12 cellular contexts compared by ENCODE assay signal in genomic region chr9:98873535-98874432, GRCh38.
DNase-seq lines count a peak whose midpoint lies in the region; ATAC-seq and TF ChIP-seq lines count a peak whose summit lies in the region.
"Had no signal": no experiment of that assay in that cellular context is flagged by ENCODE, and none has a peak within 500 bp of the region (broad histone marks: within the 10 kb centered on the region; RNA-seq: fewer than 3 reads in every experiment).

No MANE protein-coding gene starts in this region.

- H3K9ac ChIP-seq in Karpas-422 (ENCODE audit: low read length): no peak overlapping the region

- no peak for TF ChIP-seq CTCF in heart right ventricle (IDR thresholded peaks at IDR 0.05)

- no peak overlapping the region for H2AFZ ChIP-seq in Karpas-422 (ENCODE audit: low read length)

- peak in 7 of 8 donors; percentile 47 to 74 (median 59) for ATAC-seq in heart right ventricle
- ATAC-seq in HG02571 (IDR thresholded peaks at IDR 0.05; ENCODE audit: unreplicated experiment): no peak
- ATAC-seq: activated naive CD4-positive, alpha-beta T cell treated with anti-CD3 and anti-CD28 coated beads, Interleukin-2, amount 50 U/mL, for 72 hours had no signal

- no peaks in the 10 kb centered on the region for H3K9me2 ChIP-seq in Karpas-422 (replicated peaks; ENCODE audit: insufficient read depth, low read length)

- H3K4me1 ChIP-seq in heart right ventricle (peaks cover 5 to 31% (median 19%) of the 10 kb centered on the region in 9 donors), Karpas-422 (ENCODE audit: low read length) (peaks cover 5% of the 10 kb centered on the region)

- H3K27me3 ChIP-seq in heart right ventricle: no peaks in the 10 kb centered on the region
- no peaks in the 10 kb centered on the region for H3K27me3 ChIP-seq in Karpas-422 (ENCODE audit: low read length)

- DNase-seq in GM03348 (ENCODE audit: low spot score) (peak; percentile 67), astrocyte of the hippocampus (ENCODE audit: low read depth, low spot score) (peak; percentile 82), heart right ventricle (peak in 1 of 2 donors; percentile 66), renal cortical epithelial cell (ENCODE audit: low read depth) (peak; percentile 68), NCI-H2107 (lab: John Stamatoyannopoulos, UW) (no peak), COLO829 (ENCODE audit: low spot score) (no peak), Karpas-422 (no peak)
- DNase-seq: activated CD4-positive, alpha-beta memory T cell treated with anti-CD3 and anti-CD28 coated beads, Interleukin-2, amount 10 ng/mL, durations not matched to agents 7 days and 5 days; NCI-H1694; small intestine had no signal

- H3K9me3 ChIP-seq in heart right ventricle (peaks cover 0 to 5% (median 0%) of the 10 kb centered on the region in 11 donors), Karpas-422 (ENCODE audit: low read length) (no peaks in the 10 kb centered on the region)

- no peaks in the 10 kb centered on the region for H4K20me1 ChIP-seq in Karpas-422 (ENCODE audit: insufficient read depth, low read depth, low read length)

- no peak overlapping the region for H3K4me2 ChIP-seq in Karpas-422 (ENCODE audit: low read depth, low read length, poor library complexity, severe bottlenecking)

- H3K79me2 ChIP-seq in Karpas-422 (ENCODE audit: low read length): no peaks in the 10 kb centered on the region

- H3K27ac ChIP-seq in heart right ventricle (peak overlapping the region in 2 of 10 donors; percentile 8 to 31), Karpas-422 (ENCODE audit: low read length) (no peak overlapping the region)

- H3K36me3 ChIP-seq in heart right ventricle (no peaks in the 10 kb centered on the region), Karpas-422 (ENCODE audit: insufficient read depth, low read length) (no peaks in the 10 kb centered on the region)

- 50 to 54% methylated on average over 7 of the region's 7 CpGs for WGBS in heart right ventricle, 2 donors

- intact Hi-C loops in heart right ventricle (cut with DNase I): loop anchor here in 1 of 10 donors (2.0 kb wide), 1 partner anchor 19 kb away; no protein-coding TSS in a partner anchor

- H3K4me3 ChIP-seq in heart right ventricle (no peak overlapping the region), Karpas-422 (ENCODE audit: low read length) (no peak overlapping the region)

Comparison
In these comparisons a context has a peak if more than half of its experiments do, and no peak if none do; other contexts are left out.
1. DNase-seq: peak in GM03348 (single experiment), astrocyte of the hippocampus (single experiment) and renal cortical epithelial cell (single experiment); none in NCI-H2107 (single experiment), COLO829 (single experiment) and Karpas-422 (single experiment).